In genomic region chr9:36793277-36793676, GRCh38 we compare ENCODE assay signal across 14 cellular contexts.
DNase-seq lines count a peak whose midpoint lies in the region; TF ChIP-seq lines count a peak whose summit lies in the region.
"Had no signal": no experiment of that assay in that cellular context is flagged by ENCODE, and none has a peak within 500 bp of the region (broad histone marks: within the 10 kb centered on the region; RNA-seq: fewer than 3 reads in every experiment).

No MANE protein-coding gene starts in this region.

- H3K27ac ChIP-seq in SU-DHL-6 (ENCODE audit: low read depth, low read length): no peak overlapping the region

- H2AFZ ChIP-seq in SU-DHL-6 (ENCODE audit: low read depth, low read length, severe bottlenecking): no peak overlapping the region

- no peaks in the 10 kb centered on the region for H3K79me2 ChIP-seq in SU-DHL-6 (ENCODE audit: insufficient read depth, low read length)

- H3K4me3 ChIP-seq in SU-DHL-6 (ENCODE audit: insufficient read depth, low read length, poor library complexity, severe bottlenecking) (no peak overlapping the region), HAP-1 (no peak overlapping the region)

- DNase-seq in DMS 273 (lab: John Stamatoyannopoulos, UW; ENCODE audit: unreplicated experiment): peak; percentile 35
- no peak for DNase-seq in DMS 273 treated with DMSO at 0.1 percent for 48 hours (lab: John Stamatoyannopoulos, UW)
- DNase-seq in iPS-NIHi7 (ENCODE audit: extremely low spot score): peak; percentile 56
- DNase-seq in COLO829 (ENCODE audit: low spot score): no peak
- no peak for DNase-seq in putamen (ENCODE audit: low spot score)
- no peak for DNase-seq in HAP-1 (ENCODE audit: low spot score in 2 of 2)
- DNase-seq: 8988T; activated T-cell treated with anti-CD3 and anti-CD28 coated beads, Interleukin-2, amount 50 U/mL, for 24 hours; head of caudate nucleus; IMR-90; midbrain; NCI-H524 treated with DMSO at 0.1 percent for 48 hours had no signal

- no peak overlapping the region for H3K9ac ChIP-seq in SU-DHL-6 (ENCODE audit: low read length)

- no peaks in the 10 kb centered on the region for H3K9me2 ChIP-seq in SU-DHL-6 (replicated peaks; ENCODE audit: insufficient read depth, low read length)

- H3F3A ChIP-seq in SU-DHL-6 (ENCODE audit: insufficient read depth): no peaks in the 10 kb centered on the region

- in situ Hi-C loops in HAP-1 (cut with MboI; ENCODE audit: low sequenced_read_pairs): loop anchor here (25.0 kb wide), 1 partner anchor 106 kb away; no protein-coding TSS in a partner anchor

- peak; percentile 54 for TF ChIP-seq CTCF in GM12873 (IDR thresholded peaks at IDR 0.05; ENCODE audit: insufficient read depth, low read depth, low read length, missing control alignments)
- TF ChIP-seq CTCF in SU-DHL-6 (IDR thresholded peaks at IDR 0.05; ENCODE audit: insufficient read depth, low read length, poor library complexity, severe bottlenecking): peak; percentile 33

- H3K9me3 ChIP-seq in SU-DHL-6 (ENCODE audit: insufficient read depth, low read length) (peaks cover 14% of the 10 kb centered on the region; the same call in 1 of the 2 replicates), HAP-1 (peaks cover 6% of the 10 kb centered on the region; the same call in 1 of the 2 replicates)

- H3K4me2 ChIP-seq in SU-DHL-6 (ENCODE audit: low read depth, low read length, poor library complexity, severe bottlenecking): no peak overlapping the region

- H4K20me1 ChIP-seq in SU-DHL-6 (ENCODE audit: low read depth, low read length): no peaks in the 10 kb centered on the region

- H3K36me3 ChIP-seq in SU-DHL-6 (ENCODE audit: low read length): no peaks in the 10 kb centered on the region
- no peaks in the 10 kb centered on the region for H3K36me3 ChIP-seq in HAP-1 (replicated peaks)

- no peaks in the 10 kb centered on the region for H3K4me1 ChIP-seq in HAP-1

- H3K27me3 ChIP-seq in SU-DHL-6 (ENCODE audit: low read length): no peaks in the 10 kb centered on the region
- H3K27me3 ChIP-seq in HAP-1 (ENCODE audit: low read depth): no peaks in the 10 kb centered on the region

Comparison
In these comparisons a context has a peak if more than half of its experiments do, and no peak if none do; other contexts are left out.
1. DNase-seq: peak in DMS 273 (single experiment) and iPS-NIHi7 (single experiment); none in DMS 273 treated with DMSO at 0.1 percent for 48 hours (single experiment), COLO829 (single experiment), putamen (single experiment) and HAP-1 (0 of 2).